26 cellular contexts compared by ENCODE assay signal in genomic region chr4:8182294-8182693, GRCh38. TPM values are rescaled to one million over a fixed set of nuclear protein-coding genes. Genes with fewer than 3 reads are reported as not detected.
A peak's percentile ranks its signal among the peaks of the same experiment; 100 is the strongest.
DNase-seq lines count a peak whose midpoint lies in the region; ATAC-seq and TF ChIP-seq lines count a peak whose summit lies in the region.
"Had no signal": no experiment of that assay in that cellular context is flagged by ENCODE, and none has a peak within 500 bp of the region (broad histone marks: within the 10 kb centered on the region; RNA-seq: fewer than 3 reads in every experiment).

No MANE protein-coding gene starts in this region.

- TF ChIP-seq CTCF in RWPE1 (conservative IDR thresholded peaks at IDR 0.05; ENCODE audit: low read depth), result no peak
- no peak for TF ChIP-seq CTCF in foreskin keratinocyte (conservative IDR thresholded peaks at IDR 0.05)
- no peak for TF ChIP-seq CTCF in mucosa of descending colon (IDR thresholded peaks at IDR 0.05)
- TF ChIP-seq CTCF in vagina (IDR thresholded peaks at IDR 0.05), result no peak

- H3K4me1 ChIP-seq in foreskin keratinocyte (peaks cover 12% of the 10 kb centered on the region), mucosa of descending colon (ENCODE audit: low read depth) (peaks cover 18% of the 10 kb centered on the region), vagina (peaks cover 40% of the 10 kb centered on the region)
- H3K4me1 ChIP-seq: neural progenitor cell, parathyroid adenoma had no signal

- POLR2A ChIA-PET in RWPE1 (lab: Yijun Ruan, JAX; ENCODE audit: low non-redundant PET), result no interaction called here

- ATAC-seq in foreskin keratinocyte (no peak), mucosa of descending colon (peak; percentile 7), GM19463 (IDR thresholded peaks at IDR 0.05; ENCODE audit: unreplicated experiment) (no peak)

- H3K36me3 ChIP-seq in mucosa of descending colon (ENCODE audit: low read depth) (no peaks in the 10 kb centered on the region), vagina (no peaks in the 10 kb centered on the region)
- H3K36me3 ChIP-seq: neural progenitor cell, tibial artery had no signal

- no peaks in the 10 kb centered on the region for H3K9me3 ChIP-seq in mucosa of descending colon
- no peaks in the 10 kb centered on the region for H3K9me3 ChIP-seq in vagina
- H3K9me3 ChIP-seq: tibial artery had no signal

- intact Hi-C loops in mucosa of descending colon (cut with DNase I, micrococcal nuclease), result no loop called here
- intact Hi-C loops in vagina (cut with DNase I), result no loop called here

- no peak overlapping the region for H3K4me3 ChIP-seq in mucosa of descending colon
- no peak overlapping the region for H3K4me3 ChIP-seq in vagina
- H3K4me3 ChIP-seq: neural progenitor cell, tibial artery had no signal

- TF ChIP-seq POLR2A in vagina (IDR thresholded peaks at IDR 0.05), result no peak

- H3K27me3 ChIP-seq in foreskin keratinocyte (no peaks in the 10 kb centered on the region), vagina (no peaks in the 10 kb centered on the region)
- H3K27me3 ChIP-seq: neural progenitor cell had no signal

- H3K27ac ChIP-seq in RWPE1 (peak overlapping the region; percentile 90), foreskin keratinocyte (peak overlapping the region; percentile 98), vagina (peak overlapping the region; percentile 68)
- H3K27ac ChIP-seq: neural progenitor cell, parathyroid adenoma, tibial artery had no signal

- DNase-seq in RWPE1 (ENCODE audit: low spot score) (no peak), foreskin keratinocyte (no peak), mucosa of descending colon (peak in 1 of 3 donors; percentile 29), vagina (ENCODE audit: extremely low spot score in 2 of 2) (no peak), T-helper 2 cell (no peak), NCI-H1930 (lab: John Stamatoyannopoulos, UW) (no peak)
- DNase-seq: activated CD4-positive, alpha-beta memory T cell treated with anti-CD3 and anti-CD28 coated beads for 36 hours; activated CD4-positive, alpha-beta T cell treated with anti-CD3 and anti-CD28 coated beads for 1 hour; activated naive CD4-positive, alpha-beta T cell; central memory CD4-positive, alpha-beta T cell; cortex of kidney; DMS79; effector memory CD4-positive, alpha-beta T cell; GOT3; KG1; NCI-H1105; NCI-H187 treated with DMSO at 0.1 percent for 48 hours; NCI-H510A treated with DMSO at 0.1 percent for 48 hours; SHP77; stimulated activated CD4-positive, alpha-beta T cell treated with anti-CD3 and anti-CD28 coated beads, Interleukin-2, amount 100 ng/mL, for 48 hours; stimulated activated naive CD8-positive, alpha-beta T cell treated with anti-CD3 and anti-CD28 coated beads, Interleukin-15, amount 100 ng/mL, for 72 hours; tibial artery had no signal

- CTCF ChIA-PET in RWPE1 (lab: Yijun Ruan, JAX), result no interaction called here

RNA-seq across cellular contexts. Expression of gene SH3TC1, which starts 16.8 kb away (rescaled TPM):
- total RNA-seq in foreskin keratinocyte (18.7 and 30.1 TPM in 2 replicates), mucosa of descending colon (10 to 100 TPM; 10.3 to 13.6 (median 11.7) TPM), vagina (50.6 TPM)
- polyA plus RNA-seq in foreskin keratinocyte, result 11.2 and 16.7 TPM in 2 replicates

RNA-seq across cellular contexts. Expression of gene ABLIM2, which starts 23.7 kb away (rescaled TPM):
- total RNA-seq in foreskin keratinocyte (0.39 and 0.85 TPM in 2 replicates), mucosa of descending colon (10 to 100 TPM; 15.0 to 15.8 (median 15.5) TPM), vagina (15.5 TPM)
- polyA plus RNA-seq in foreskin keratinocyte, result 0.33 and 0.49 TPM in 2 replicates
- polyA plus RNA-seq: CD14-positive monocyte had no signal
